ENCODE assay signal across 28 cellular contexts in genomic region chr22:33850724-33851123, GRCh38.
DNase-seq lines count a peak whose midpoint lies in the region; ATAC-seq, FAIRE-seq and TF ChIP-seq lines count a peak whose summit lies in the region.
"Had no signal": no experiment of that assay in that cellular context is flagged by ENCODE, and none has a peak within 500 bp of the region (broad histone marks: within the 10 kb centered on the region; RNA-seq: fewer than 3 reads in every experiment).

No MANE protein-coding gene starts in this region.

- TF ChIP-seq POLR2A in stomach (IDR thresholded peaks at IDR 0.05), result no peak

- TF ChIP-seq EP300 in stomach (IDR thresholded peaks at IDR 0.05), result no peak

- peaks cover 0 to 8% (median 0%) of the 10 kb centered on the region in 5 donors for H3K27me3 Mint-ChIP-seq in naive thymus-derived CD4-positive, alpha-beta T cell
- peaks cover 0 to 5% (median 3%) of the 10 kb centered on the region in 3 donors for H3K27me3 Mint-ChIP-seq in CD14-positive monocyte (ENCODE audit: low read depth in 3 of 3)
- H3K27me3 Mint-ChIP-seq: activated naive CD8-positive, alpha-beta T cell; naive B cell; stimulated activated naive B cell treated with anti-CD40 and anti-IgM and Interleukin-4, amounts not matched to agents 10 μg/mL and 1 μg/mL and 100 μg/mL, for 72 hours had no signal

- 65 to 81% (median 77%) methylated on average over 2 of the region's 2 CpGs for WGBS in stomach, 5 donors

- H3K9me3 ChIP-seq in HUES6 (ENCODE audit: control insufficient read depth, insufficient read depth, low read depth, low read length), result peaks cover 8% of the 10 kb centered on the region; the same call in 1 of the 2 replicates
- no peaks in the 10 kb centered on the region for H3K9me3 ChIP-seq in PC-3 (ENCODE audit: low read length)
- H3K9me3 ChIP-seq in stomach, result no peaks in the 10 kb centered on the region
- H3K9me3 ChIP-seq in naive thymus-derived CD4-positive, alpha-beta T cell (ENCODE audit: control insufficient read depth in 2 of 3, low read length in 3 of 3), result no peaks in the 10 kb centered on the region
- H3K9me3 ChIP-seq: left ventricle myocardium inferior, MG63, psoas muscle, SJCRH30 had no signal

- H3K4me2 ChIP-seq in PC-3 (ENCODE audit: low read length), result no peak overlapping the region

- CTCF ChIA-PET in PC-3 (lab: Charles Lee), result no interaction called here
- CTCF ChIA-PET in naive thymus-derived CD4-positive, alpha-beta T cell (lab: Charles Lee), result no interaction called here

- H3K9me3 Mint-ChIP-seq in naive thymus-derived CD4-positive, alpha-beta T cell, result peaks cover 2 to 16% (median 7%) of the 10 kb centered on the region in 11 donors
- peaks cover 16 to 26% (median 20%) of the 10 kb centered on the region in 7 donors for H3K9me3 Mint-ChIP-seq in CD14-positive monocyte

- H3K27ac ChIP-seq in HUES6 (ENCODE audit: low read depth, low read length) (peak overlapping the region; percentile 39; the same call in 1 of the 2 replicates), PC-3 (ENCODE audit: low read length) (peak overlapping the region; percentile 66; the same call in 1 of the 2 replicates), stomach (peak overlapping the region in 4 of 5 donors; percentile 57 to 89 (median 81))
- no peak overlapping the region for H3K27ac ChIP-seq in naive thymus-derived CD4-positive, alpha-beta T cell (ENCODE audit: low read depth, low read length)
- H3K27ac ChIP-seq: C4-2B, cardiac muscle cell, psoas muscle, SJCRH30 had no signal

- H2AFZ ChIP-seq in PC-3 (ENCODE audit: low read length), result no peak overlapping the region

- H3K36me3 ChIP-seq in HUES6 (ENCODE audit: control insufficient read depth, insufficient read depth, low read length) (no peaks in the 10 kb centered on the region), PC-3 (ENCODE audit: low read depth, low read length) (no peaks in the 10 kb centered on the region), stomach (no peaks in the 10 kb centered on the region)
- no peaks in the 10 kb centered on the region for H3K36me3 ChIP-seq in naive thymus-derived CD4-positive, alpha-beta T cell (ENCODE audit: control insufficient read depth in 2 of 3, insufficient read depth in 3 of 3, low read length in 3 of 3)
- H3K36me3 ChIP-seq: cardiac muscle cell, left ventricle myocardium inferior, MG63, SJCRH30 had no signal

- no TSS peak for BruUV-seq in PC-3 (replicated peaks; lab: Mats Ljungman, UMichigan)

- no peak for DNase-seq in PC-3
- DNase-seq in iPS DF 19.7 (ENCODE audit: low read depth, low spot score), result peak; percentile 85
- no peak for DNase-seq in stomach
- no peak for DNase-seq in naive thymus-derived CD4-positive, alpha-beta T cell
- no peak for DNase-seq in HTR-8/SVneo (ENCODE audit: insufficient read length, low spot score)
- DNase-seq in CD14-positive monocyte (ENCODE audit: low spot score), result no peak
- DNase-seq: activated CD4-positive, alpha-beta T cell treated with anti-CD3 and anti-CD28 coated beads for 1 hour; activated T-cell treated with anti-CD3 and anti-CD28 coated beads for 4 hours; anterior cingulate cortex; Calu3; DND-41; KG1; left ventricle myocardium inferior; MG63; naive B cell; NCI-H1436; NCI-H526 treated with DMSO at 0.1 percent for 48 hours; psoas muscle; SJCRH30; stimulated activated CD4-positive, alpha-beta T cell treated with anti-CD3 and anti-CD28 coated beads, Interleukin-4, amount 100 ng/mL, for 4 hours; stimulated activated naive B cell treated with anti-CD40 and anti-IgM and Interleukin-4, amounts not matched to agents 10 μg/mL and 1 μg/mL and 100 μg/mL, for 72 hours; T-helper 1 cell had no signal

- ATAC-seq in PC-3 (no peak), HG02884 (IDR thresholded peaks at IDR 0.05; ENCODE audit: unreplicated experiment) (no peak)
- no peak for ATAC-seq in naive thymus-derived CD4-positive, alpha-beta T cell
- ATAC-seq: stimulated activated naive B cell treated with anti-CD40 and anti-IgM and Interleukin-4, amounts not matched to agents 10 μg/mL and 1 μg/mL and 100 μg/mL, for 72 hours had no signal

- H3K27ac Mint-ChIP-seq in naive thymus-derived CD4-positive, alpha-beta T cell, result no peak overlapping the region
- no peak overlapping the region for H3K27ac Mint-ChIP-seq in CD14-positive monocyte
- H3K27ac Mint-ChIP-seq: activated naive CD8-positive, alpha-beta T cell; stimulated activated naive B cell treated with anti-CD40 and anti-IgM and Interleukin-4, amounts not matched to agents 10 μg/mL and 1 μg/mL and 100 μg/mL, for 72 hours had no signal

- no peak overlapping the region for H3K4me3 Mint-ChIP-seq in naive thymus-derived CD4-positive, alpha-beta T cell
- H3K4me3 Mint-ChIP-seq in CD14-positive monocyte, result no peak overlapping the region
- H3K4me3 Mint-ChIP-seq: activated naive CD8-positive, alpha-beta T cell; stimulated activated naive B cell treated with anti-CD40 and anti-IgM and Interleukin-4, amounts not matched to agents 10 μg/mL and 1 μg/mL and 100 μg/mL, for 72 hours had no signal

- POLR2A ChIA-PET in PC-3 (lab: Charles Lee; ENCODE audit: unreplicated experiment), result no interaction called here
- POLR2A ChIA-PET in naive thymus-derived CD4-positive, alpha-beta T cell (lab: Charles Lee), result no interaction called here

- H3K36me3 Mint-ChIP-seq in naive thymus-derived CD4-positive, alpha-beta T cell, result peaks cover 0 to 9% (median 0%) of the 10 kb centered on the region in 5 donors
- H3K36me3 Mint-ChIP-seq in CD14-positive monocyte, result no peaks in the 10 kb centered on the region

- intact Hi-C loops in PC-3 (cut with micrococcal nuclease) (no loop called here), stomach (cut with DNase I; ENCODE audit: low total_unique reads) (no loop called here), CD14-positive monocyte (cut with micrococcal nuclease) (no loop called here)
- intact Hi-C loops in naive thymus-derived CD4-positive, alpha-beta T cell (cut with micrococcal nuclease), result no loop called here

- no peaks in the 10 kb centered on the region for H4K20me1 ChIP-seq in PC-3 (ENCODE audit: low read length)

- peaks cover 4 to 18% (median 13%) of the 10 kb centered on the region in 7 donors for H3K4me1 Mint-ChIP-seq in naive thymus-derived CD4-positive, alpha-beta T cell
- H3K4me1 Mint-ChIP-seq in CD14-positive monocyte, result peaks cover 11% of the 10 kb centered on the region

- peak overlapping the region; percentile 12; the same call in 1 of the 2 replicates for H3K4me3 ChIP-seq in HUES6 (ENCODE audit: low read depth, low read length)
- no peak overlapping the region for H3K4me3 ChIP-seq in PC-3 (ENCODE audit: low read length)
- no peak overlapping the region for H3K4me3 ChIP-seq in stomach
- H3K4me3 ChIP-seq in naive thymus-derived CD4-positive, alpha-beta T cell (ENCODE audit: low read length), result no peak overlapping the region
- H3K4me3 ChIP-seq: cardiac muscle cell, left ventricle myocardium inferior, MG63, psoas muscle, SJCRH30 had no signal

- no peaks in the 10 kb centered on the region for H3K9me2 ChIP-seq in PC-3 (replicated peaks; ENCODE audit: low read length)

- no peaks in the 10 kb centered on the region for H3F3A ChIP-seq in PC-3 (ENCODE audit: low read length, unreplicated experiment)

- H3K9ac ChIP-seq in HUES6 (ENCODE audit: low read length) (no peak overlapping the region), PC-3 (ENCODE audit: low read length) (no peak overlapping the region)

- H3K27me3 ChIP-seq in HUES6 (ENCODE audit: control insufficient read depth, insufficient read depth, low read length) (no peaks in the 10 kb centered on the region), PC-3 (ENCODE audit: low read length) (no peaks in the 10 kb centered on the region), stomach (no peaks in the 10 kb centered on the region)
- H3K27me3 ChIP-seq in naive thymus-derived CD4-positive, alpha-beta T cell (ENCODE audit: control insufficient read depth in 2 of 2, insufficient read depth in 2 of 2, low read length in 2 of 2), result no peaks in the 10 kb centered on the region
- H3K27me3 ChIP-seq: cardiac muscle cell, MG63, SJCRH30 had no signal

- FAIRE-seq in HTR-8/SVneo (lab: Jason Lieb, UNC), result no peak
- FAIRE-seq: urothelium cell line had no signal

- TF ChIP-seq CTCF in PC-3 (conservative IDR thresholded peaks at IDR 0.05; ENCODE audit: low read depth, low read length), result no peak
- TF ChIP-seq CTCF in stomach (IDR thresholded peaks at IDR 0.05), result no peak
- no peak for TF ChIP-seq CTCF in CD14-positive monocyte (IDR thresholded peaks at IDR 0.05)

- H3K79me2 ChIP-seq in PC-3 (ENCODE audit: low read length), result no peaks in the 10 kb centered on the region

- H3K4me1 ChIP-seq in HUES6 (ENCODE audit: control insufficient read depth, insufficient read depth, low read length) (peaks cover 54% of the 10 kb centered on the region), PC-3 (ENCODE audit: insufficient read depth, low read length) (no peaks in the 10 kb centered on the region), stomach (peaks cover 28 to 61% (median 41%) of the 10 kb centered on the region in 4 donors)
- H3K4me1 ChIP-seq in naive thymus-derived CD4-positive, alpha-beta T cell (ENCODE audit: control insufficient read depth in 2 of 2, insufficient read depth in 2 of 2, low read length in 2 of 2), result no peaks in the 10 kb centered on the region
- H3K4me1 ChIP-seq: SJCRH30 had no signal
